1 cellular context compared by ENCODE assay signal in the genomic region with DNA sequence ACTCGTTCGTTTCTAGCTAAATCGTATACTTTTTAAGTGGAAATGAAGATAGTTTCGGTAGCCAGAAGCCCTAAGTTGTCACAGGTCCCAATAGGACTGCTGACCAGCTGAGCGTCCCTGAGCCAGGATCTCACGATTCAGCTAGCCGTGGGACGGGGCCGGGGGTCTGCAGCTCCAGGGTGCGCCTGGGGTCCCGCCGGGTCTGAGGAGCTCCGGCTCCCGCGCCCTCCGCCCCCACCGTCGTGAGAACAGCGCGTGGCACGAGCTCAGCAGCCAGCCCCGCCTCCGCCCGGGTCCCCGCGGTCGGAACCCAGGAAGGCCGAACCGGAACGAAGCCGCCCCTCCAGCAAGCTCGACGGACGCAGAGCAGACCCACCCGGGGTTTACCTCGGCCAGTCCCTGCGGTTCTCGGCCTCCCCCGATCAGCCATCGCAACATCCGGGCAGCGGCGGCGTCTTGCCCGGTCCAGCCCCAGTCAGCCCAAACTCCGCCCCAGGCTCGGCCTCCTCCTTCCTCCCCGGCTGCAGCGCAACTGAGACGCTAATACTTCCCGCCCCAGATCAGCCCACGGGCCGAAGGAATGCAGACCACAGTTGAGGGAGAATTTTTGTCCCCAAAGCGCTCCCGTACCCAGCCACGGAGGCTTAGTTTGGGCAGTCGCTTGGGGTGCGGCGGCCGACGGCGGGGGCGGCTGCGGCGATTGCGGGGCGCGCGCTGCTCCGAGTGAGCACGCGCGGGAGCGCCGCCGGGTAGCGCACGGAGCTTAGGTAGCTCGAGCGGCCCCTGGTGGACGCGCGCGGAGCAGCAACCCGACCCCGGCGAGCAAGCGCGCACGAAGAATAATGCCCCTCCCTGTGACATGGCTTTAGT.
A peak's percentile ranks its signal among the peaks of the same experiment; 100 is the strongest.
TF ChIP-seq lines count a peak whose summit lies in the region.

A gene with protein sequence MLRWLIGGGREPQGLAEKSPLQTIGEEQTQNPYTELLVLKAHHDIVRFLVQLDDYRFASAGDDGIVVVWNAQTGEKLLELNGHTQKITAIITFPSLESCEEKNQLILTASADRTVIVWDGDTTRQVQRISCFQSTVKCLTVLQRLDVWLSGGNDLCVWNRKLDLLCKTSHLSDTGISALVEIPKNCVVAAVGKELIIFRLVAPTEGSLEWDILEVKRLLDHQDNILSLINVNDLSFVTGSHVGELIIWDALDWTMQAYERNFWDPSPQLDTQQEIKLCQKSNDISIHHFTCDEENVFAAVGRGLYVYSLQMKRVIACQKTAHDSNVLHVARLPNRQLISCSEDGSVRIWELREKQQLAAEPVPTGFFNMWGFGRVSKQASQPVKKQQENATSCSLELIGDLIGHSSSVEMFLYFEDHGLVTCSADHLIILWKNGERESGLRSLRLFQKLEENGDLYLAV (minus strand): TSS at position 534 of the 870 bp plus-strand sequence. CDS start 96 bp downstream, at position 438.

TF ChIP-seq in GM12878, 131 proteins besides CTCF, POLR2A, EP300 and RAD21 (continued from another document and continues in another):
- TF ChIP-seq, protein P1, sequence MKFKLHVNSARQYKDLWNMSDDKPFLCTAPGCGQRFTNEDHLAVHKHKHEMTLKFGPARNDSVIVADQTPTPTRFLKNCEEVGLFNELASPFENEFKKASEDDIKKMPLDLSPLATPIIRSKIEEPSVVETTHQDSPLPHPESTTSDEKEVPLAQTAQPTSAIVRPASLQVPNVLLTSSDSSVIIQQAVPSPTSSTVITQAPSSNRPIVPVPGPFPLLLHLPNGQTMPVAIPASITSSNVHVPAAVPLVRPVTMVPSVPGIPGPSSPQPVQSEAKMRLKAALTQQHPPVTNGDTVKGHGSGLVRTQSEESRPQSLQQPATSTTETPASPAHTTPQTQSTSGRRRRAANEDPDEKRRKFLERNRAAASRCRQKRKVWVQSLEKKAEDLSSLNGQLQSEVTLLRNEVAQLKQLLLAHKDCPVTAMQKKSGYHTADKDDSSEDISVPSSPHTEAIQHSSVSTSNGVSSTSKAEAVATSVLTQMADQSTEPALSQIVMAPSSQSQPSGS (IDR thresholded peaks at IDR 0.05; ENCODE audit: low read length) = no peak; the same call in 1 of the 2 replicates
- TF ChIP-seq CHD4 (IDR thresholded peaks at IDR 0.05) (no peak), BACH1 (IDR thresholded peaks at IDR 0.05; ENCODE audit: borderline replicate concordance) (peak; percentile 69; the same call in 1 of the 2 replicates), TCF7 (IDR thresholded peaks at IDR 0.05; ENCODE audit: borderline replicate concordance) (no peak), SP1 (IDR thresholded peaks at IDR 0.05; ENCODE audit: low read depth, low read length) (no peak), YBX1 (IDR thresholded peaks at IDR 0.05) (no peak), TARDBP (IDR thresholded peaks at IDR 0.05; ENCODE audit: borderline replicate concordance) (no peak), JUNB (IDR thresholded peaks at IDR 0.05) (no peak), PBX3 (IDR thresholded peaks at IDR 0.05; ENCODE audit: insufficient replicate concordance, low read depth, low read length) (no peak), BCL3 (IDR thresholded peaks at IDR 0.05; ENCODE audit: borderline replicate concordance, insufficient read depth, low read depth, low read length, poor library complexity, severe bottlenecking) (no peak), SMC3 (IDR thresholded peaks at IDR 0.05; ENCODE audit: borderline replicate concordance, low read length) (peak; percentile 72), RFX5 (IDR thresholded peaks at IDR 0.05; ENCODE audit: low read depth, low read length) (0 out of 2 replicates have a peak, but pooled peaks have one; percentile 17), SUZ12 (IDR thresholded peaks at IDR 0.05; ENCODE audit: unreplicated experiment) (no peak), SIN3A (IDR thresholded peaks at IDR 0.05; ENCODE audit: low read depth, low read length) (peak; percentile 45; the same call in 1 of the 2 replicates), RAD51 (IDR thresholded peaks at IDR 0.05) (no peak), MTA3 (IDR thresholded peaks at IDR 0.05; ENCODE audit: borderline replicate concordance, low read length) (no peak), STAT1 (conservative IDR thresholded peaks at IDR 0.05) (0 out of 2 replicates have a peak, but pooled peaks have one; percentile 40), FOXM1 (IDR thresholded peaks at IDR 0.05; ENCODE audit: low read depth, low read length) (no peak; the same call in 1 of the 2 replicates), NR2C2 (IDR thresholded peaks at IDR 0.05; ENCODE audit: borderline replicate concordance, control insufficient read depth, insufficient read length, low read depth) (no peak), CHD1 (IDR thresholded peaks at IDR 0.05; ENCODE audit: low read depth, low read length) (no peak), JUND (IDR thresholded peaks at IDR 0.05; ENCODE audit: low read depth, low read length) (no peak), REST (IDR thresholded peaks at IDR 0.05; ENCODE audit: low read depth, low read length) (no peak), KLF5 (IDR thresholded peaks at IDR 0.05; ENCODE audit: partially characterized antibody) (peak; percentile 61), RELA (IDR thresholded peaks at IDR 0.05; ENCODE audit: borderline replicate concordance, partially characterized antibody) (no peak), BRCA1 (IDR thresholded peaks at IDR 0.05; ENCODE audit: low read depth, low read length) (no peak), E4F1 (IDR thresholded peaks at IDR 0.05; ENCODE audit: borderline replicate concordance, partially characterized antibody) (no peak), PML (IDR thresholded peaks at IDR 0.05; ENCODE audit: low read length) (peak; percentile 19; the same call in 1 of the 2 replicates), ZNF217 (IDR thresholded peaks at IDR 0.05) (0 out of 2 replicates have a peak, but pooled peaks have one; percentile 40), TBL1XR1 (IDR thresholded peaks at IDR 0.05; ENCODE audit: low read depth, low read length) (peak; percentile 86), CBFB (IDR thresholded peaks at IDR 0.05; ENCODE audit: low read depth) (peak; percentile 57; the same call in 1 of the 2 replicates), ZNF24 (IDR thresholded peaks at IDR 0.05) (peak; percentile 71), CBX5 (IDR thresholded peaks at IDR 0.05; ENCODE audit: low read depth) (peak; percentile 78; the same call in 1 of the 2 replicates), ZZZ3 (IDR thresholded peaks at IDR 0.05; ENCODE audit: control insufficient read depth, insufficient read length, low read depth) (no peak), NR2F1 (conservative IDR thresholded peaks at IDR 0.05) (no peak; the same call in 1 of the 2 replicates)
- TF ChIP-seq, protein P2, sequence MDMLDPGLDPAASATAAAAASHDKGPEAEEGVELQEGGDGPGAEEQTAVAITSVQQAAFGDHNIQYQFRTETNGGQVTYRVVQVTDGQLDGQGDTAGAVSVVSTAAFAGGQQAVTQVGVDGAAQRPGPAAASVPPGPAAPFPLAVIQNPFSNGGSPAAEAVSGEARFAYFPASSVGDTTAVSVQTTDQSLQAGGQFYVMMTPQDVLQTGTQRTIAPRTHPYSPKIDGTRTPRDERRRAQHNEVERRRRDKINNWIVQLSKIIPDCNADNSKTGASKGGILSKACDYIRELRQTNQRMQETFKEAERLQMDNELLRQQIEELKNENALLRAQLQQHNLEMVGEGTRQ (IDR thresholded peaks at IDR 0.05; ENCODE audit: borderline replicate concordance, low read depth, low read length) = no peak
- TF ChIP-seq, protein P3, sequence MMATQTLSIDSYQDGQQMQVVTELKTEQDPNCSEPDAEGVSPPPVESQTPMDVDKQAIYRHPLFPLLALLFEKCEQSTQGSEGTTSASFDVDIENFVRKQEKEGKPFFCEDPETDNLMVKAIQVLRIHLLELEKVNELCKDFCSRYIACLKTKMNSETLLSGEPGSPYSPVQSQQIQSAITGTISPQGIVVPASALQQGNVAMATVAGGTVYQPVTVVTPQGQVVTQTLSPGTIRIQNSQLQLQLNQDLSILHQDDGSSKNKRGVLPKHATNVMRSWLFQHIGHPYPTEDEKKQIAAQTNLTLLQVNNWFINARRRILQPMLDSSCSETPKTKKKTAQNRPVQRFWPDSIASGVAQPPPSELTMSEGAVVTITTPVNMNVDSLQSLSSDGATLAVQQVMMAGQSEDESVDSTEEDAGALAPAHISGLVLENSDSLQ (IDR thresholded peaks at IDR 0.05) = peak; percentile 45; the same call in 1 of the 2 replicates
- TF ChIP-seq, protein P4, sequence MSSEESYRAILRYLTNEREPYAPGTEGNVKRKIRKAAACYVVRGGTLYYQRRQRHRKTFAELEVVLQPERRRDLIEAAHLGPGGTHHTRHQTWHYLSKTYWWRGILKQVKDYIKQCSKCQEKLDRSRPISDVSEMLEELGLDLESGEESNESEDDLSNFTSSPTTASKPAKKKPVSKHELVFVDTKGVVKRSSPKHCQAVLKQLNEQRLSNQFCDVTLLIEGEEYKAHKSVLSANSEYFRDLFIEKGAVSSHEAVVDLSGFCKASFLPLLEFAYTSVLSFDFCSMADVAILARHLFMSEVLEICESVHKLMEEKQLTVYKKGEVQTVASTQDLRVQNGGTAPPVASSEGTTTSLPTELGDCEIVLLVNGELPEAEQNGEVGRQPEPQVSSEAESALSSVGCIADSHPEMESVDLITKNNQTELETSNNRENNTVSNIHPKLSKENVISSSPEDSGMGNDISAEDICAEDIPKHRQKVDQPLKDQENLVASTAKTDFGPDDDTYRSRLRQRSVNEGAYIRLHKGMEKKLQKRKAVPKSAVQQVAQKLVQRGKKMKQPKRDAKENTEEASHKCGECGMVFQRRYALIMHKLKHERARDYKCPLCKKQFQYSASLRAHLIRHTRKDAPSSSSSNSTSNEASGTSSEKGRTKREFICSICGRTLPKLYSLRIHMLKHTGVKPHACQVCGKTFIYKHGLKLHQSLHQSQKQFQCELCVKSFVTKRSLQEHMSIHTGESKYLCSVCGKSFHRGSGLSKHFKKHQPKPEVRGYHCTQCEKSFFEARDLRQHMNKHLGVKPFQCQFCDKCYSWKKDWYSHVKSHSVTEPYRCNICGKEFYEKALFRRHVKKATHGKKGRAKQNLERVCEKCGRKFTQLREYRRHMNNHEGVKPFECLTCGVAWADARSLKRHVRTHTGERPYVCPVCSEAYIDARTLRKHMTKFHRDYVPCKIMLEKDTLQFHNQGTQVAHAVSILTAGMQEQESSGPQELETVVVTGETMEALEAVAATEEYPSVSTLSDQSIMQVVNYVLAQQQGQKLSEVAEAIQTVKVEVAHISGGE (CRISPR knock-in tag; IDR thresholded peaks at IDR 0.05) = no peak
- TF ChIP-seq, protein P5, sequence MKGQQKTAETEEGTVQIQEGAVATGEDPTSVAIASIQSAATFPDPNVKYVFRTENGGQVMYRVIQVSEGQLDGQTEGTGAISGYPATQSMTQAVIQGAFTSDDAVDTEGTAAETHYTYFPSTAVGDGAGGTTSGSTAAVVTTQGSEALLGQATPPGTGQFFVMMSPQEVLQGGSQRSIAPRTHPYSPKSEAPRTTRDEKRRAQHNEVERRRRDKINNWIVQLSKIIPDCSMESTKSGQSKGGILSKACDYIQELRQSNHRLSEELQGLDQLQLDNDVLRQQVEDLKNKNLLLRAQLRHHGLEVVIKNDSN (IDR thresholded peaks at IDR 0.05; ENCODE audit: borderline replicate concordance, extremely low read length, insufficient read depth, low read depth, low read length) = no peak
